Comparison of ENCODE assay signal across 21 cellular contexts in genomic region chr5:41336471-41336870, GRCh38.
"Had no signal": no experiment of that assay in that cellular context is flagged by ENCODE, and none has a peak within 500 bp of the region (broad histone marks: within the 10 kb centered on the region; RNA-seq: fewer than 3 reads in every experiment).

No MANE protein-coding gene starts in this region.

- H3K27me3 Mint-ChIP-seq: dendritic cell treated with granulocyte-macrophage colony-stimulating factor and Interleukin-4, amounts not matched to agents 40 ng/mL and 50 ng/mL, for 4 days; naive thymus-derived CD8-positive, alpha-beta T cell; progenitor cell of endocrine pancreas; stimulated activated naive B cell treated with anti-CD40 and anti-IgM and Interleukin-4, amounts not matched to agents 10 μg/mL and 1 μg/mL and 100 μg/mL, for 72 hours; stimulated activated naive CD8-positive, alpha-beta T cell treated with anti-CD3 and anti-CD28 coated beads, Interleukin-15, Interleukin-2, amounts not matched to agents 100 ng/mL and 50 ng/mL, for 24 hours had no signal

- H3K9ac ChIP-seq: parathyroid adenoma had no signal

- H3K4me3 Mint-ChIP-seq: dendritic cell treated with granulocyte-macrophage colony-stimulating factor and Interleukin-4, amounts not matched to agents 40 ng/mL and 50 ng/mL, for 4 days; immature natural killer cell; naive thymus-derived CD8-positive, alpha-beta T cell; stimulated activated naive B cell treated with anti-CD40 and anti-IgM and Interleukin-4, amounts not matched to agents 10 μg/mL and 1 μg/mL and 100 μg/mL, for 72 hours; stimulated activated naive CD8-positive, alpha-beta T cell treated with anti-CD3 and anti-CD28 coated beads, Interleukin-15, Interleukin-2, amounts not matched to agents 100 ng/mL and 50 ng/mL, for 24 hours had no signal

- DNase-seq: colonic mucosa; effector CD8-positive, alpha-beta T cell; foreskin keratinocyte; heart left ventricle; immature natural killer cell; mesenchymal stem cell; naive thymus-derived CD8-positive, alpha-beta T cell; right lobe of liver; small intestine; stimulated activated CD4-positive, alpha-beta T cell treated with anti-CD3 and anti-CD28 coated beads, Interleukin-15, amount 100 ng/mL, for 24 hours; stimulated activated CD4-positive, alpha-beta T cell treated with anti-CD3 and anti-CD28 coated beads, Interleukin-2, amount 100 ng/mL, for 48 hours; stimulated activated naive B cell treated with anti-CD40 and anti-IgM and Interleukin-4, amounts not matched to agents 10 μg/mL and 1 μg/mL and 100 μg/mL, for 72 hours had no signal

- H3K9me3 Mint-ChIP-seq: dendritic cell treated with granulocyte-macrophage colony-stimulating factor and Interleukin-4, amounts not matched to agents 40 ng/mL and 50 ng/mL, for 4 days; stimulated activated naive B cell treated with anti-CD40 and anti-IgM and Interleukin-4, amounts not matched to agents 10 μg/mL and 1 μg/mL and 100 μg/mL, for 72 hours had no signal

- H3K9me3 ChIP-seq: colonic mucosa, esophagus muscularis mucosa, gastroesophageal sphincter, right lobe of liver, thoracic aorta, tibial nerve, vagina had no signal

- H3K27me3 ChIP-seq: colonic mucosa, esophagus muscularis mucosa, foreskin keratinocyte, gastroesophageal sphincter, heart left ventricle, right lobe of liver, tibial nerve, vagina had no signal

- H3K27ac ChIP-seq: colonic mucosa, esophagus muscularis mucosa, foreskin keratinocyte, gastroesophageal sphincter, parathyroid adenoma, right lobe of liver, thoracic aorta, tibial nerve, vagina had no signal

- H3K36me3 ChIP-seq: colonic mucosa, esophagus muscularis mucosa, gastroesophageal sphincter, heart left ventricle, right lobe of liver, thoracic aorta, tibial nerve, vagina had no signal

- H3K4me1 Mint-ChIP-seq: immature natural killer cell; naive thymus-derived CD8-positive, alpha-beta T cell; stimulated activated naive B cell treated with anti-CD40 and anti-IgM and Interleukin-4, amounts not matched to agents 10 μg/mL and 1 μg/mL and 100 μg/mL, for 72 hours had no signal

- H3K27ac Mint-ChIP-seq: dendritic cell treated with granulocyte-macrophage colony-stimulating factor and Interleukin-4, amounts not matched to agents 40 ng/mL and 50 ng/mL, for 4 days; immature natural killer cell; naive thymus-derived CD8-positive, alpha-beta T cell; progenitor cell of endocrine pancreas; stimulated activated naive B cell treated with anti-CD40 and anti-IgM and Interleukin-4, amounts not matched to agents 10 μg/mL and 1 μg/mL and 100 μg/mL, for 72 hours; stimulated activated naive CD8-positive, alpha-beta T cell treated with anti-CD3 and anti-CD28 coated beads, Interleukin-15, Interleukin-2, amounts not matched to agents 100 ng/mL and 50 ng/mL, for 24 hours had no signal

- H3K4me1 ChIP-seq: colonic mucosa, foreskin keratinocyte, gastroesophageal sphincter, parathyroid adenoma, right lobe of liver had no signal

- H3K79me2 ChIP-seq: parathyroid adenoma had no signal

- H3K36me3 Mint-ChIP-seq: naive thymus-derived CD8-positive, alpha-beta T cell; stimulated activated naive B cell treated with anti-CD40 and anti-IgM and Interleukin-4, amounts not matched to agents 10 μg/mL and 1 μg/mL and 100 μg/mL, for 72 hours had no signal

- H2AFZ ChIP-seq: parathyroid adenoma had no signal

- ATAC-seq: foreskin keratinocyte; gastroesophageal sphincter; heart left ventricle; naive thymus-derived CD8-positive, alpha-beta T cell; right lobe of liver; stimulated activated naive B cell treated with anti-CD40 and anti-IgM and Interleukin-4, amounts not matched to agents 10 μg/mL and 1 μg/mL and 100 μg/mL, for 72 hours had no signal

- H3K4me3 ChIP-seq: colonic mucosa, esophagus muscularis mucosa, gastroesophageal sphincter, heart left ventricle, right lobe of liver, thoracic aorta, tibial nerve, vagina had no signal
